Comparison of ENCODE assay signal across 8 cellular contexts in genomic region chr6:33290459-33290858, GRCh38. TPM values are rescaled to one million over a fixed set of nuclear protein-coding genes. Genes with fewer than 3 reads are reported as not detected.
DNase-seq lines count a peak whose midpoint lies in the region; TF ChIP-seq lines count a peak whose summit lies in the region.

No MANE protein-coding gene starts in this region.

- peaks cover 58% of the 10 kb centered on the region for H3K36me3 ChIP-seq in CD4-positive, alpha-beta memory T cell (ENCODE audit: insufficient read depth, low read length)
- no peaks in the 10 kb centered on the region for H3K36me3 ChIP-seq in neural cell (ENCODE audit: insufficient read depth, low read length)

- peak overlapping the region; percentile 96 to 100 (median 98) for H3K4me3 Mint-ChIP-seq in CD4-positive, alpha-beta memory T cell

- no peaks in the 10 kb centered on the region for H3K9me3 Mint-ChIP-seq in CD4-positive, alpha-beta memory T cell

- no peaks in the 10 kb centered on the region for H4K20me1 ChIP-seq in neural cell (ENCODE audit: insufficient read depth)

- CTCF ChIA-PET in CD4-positive, alpha-beta memory T cell (lab: Charles Lee; ENCODE audit: partially characterized antibody): interaction anchor here (1.2 to 3.0 kb wide), 5 partner anchors 9 to 55 kb away, joined by 3 to 17 read pairs (median 12); partner anchors contain the start of genes RGL2, RPS18 and VPS52

- POLR2A ChIA-PET in CD4-positive, alpha-beta memory T cell (lab: Charles Lee; ENCODE audit: partially characterized antibody): interaction anchor here (1.0 to 8.8 kb wide), 9 partner anchors 10 to 120 kb away, joined by 3 to 220 read pairs (median 62); partner anchors contain the start of genes B3GALT4, PHF1, RGL2 and RPS18

- H3K9me2 ChIP-seq in neural cell (ENCODE audit: insufficient read depth, low read length): no peaks in the 10 kb centered on the region

- peak overlapping the region; percentile 37 to 97 (median 84) for H3K27ac Mint-ChIP-seq in CD4-positive, alpha-beta memory T cell

- no peaks in the 10 kb centered on the region for H3K27me3 Mint-ChIP-seq in CD4-positive, alpha-beta memory T cell

- no peaks in the 10 kb centered on the region for H3F3A ChIP-seq in neural cell (ENCODE audit: insufficient read depth, low read length, poor library complexity, severe bottlenecking)

- H3K9me3 ChIP-seq in CD4-positive, alpha-beta memory T cell (ENCODE audit: control insufficient read depth in 1 of 2, low read length in 2 of 2): no peaks in the 10 kb centered on the region
- H3K9me3 ChIP-seq in neural cell (ENCODE audit: low read length): no peaks in the 10 kb centered on the region

- H3K36me3 Mint-ChIP-seq in CD4-positive, alpha-beta memory T cell: peaks cover 16 to 48% of the 10 kb centered on the region in 2 donors

- H3K9ac ChIP-seq in neural cell (ENCODE audit: low read length): no peak overlapping the region

- no peak overlapping the region for H2AFZ ChIP-seq in neural cell (ENCODE audit: low read depth, low read length)

- intact Hi-C loops in CD4-positive, alpha-beta memory T cell (cut with micrococcal nuclease): no loop called here
- intact Hi-C loops in dorsolateral prefrontal cortex (cut with DNase I) (no loop called here), posterior vena cava (cut with DNase I) (no loop called here)

- no peak for TF ChIP-seq POLR2A in NB4 (IDR thresholded peaks at IDR 0.05; ENCODE audit: extremely low read depth, insufficient read length)

- H3K4me1 ChIP-seq in CD4-positive, alpha-beta memory T cell (ENCODE audit: insufficient read depth, low read length): peaks cover 30% of the 10 kb centered on the region

- no peaks in the 10 kb centered on the region for H3K27me3 ChIP-seq in CD4-positive, alpha-beta memory T cell (ENCODE audit: insufficient read depth, low read length)
- H3K27me3 ChIP-seq in dorsolateral prefrontal cortex: no peaks in the 10 kb centered on the region
- H3K27me3 ChIP-seq in neural cell (ENCODE audit: insufficient read depth, low read depth, low read length): no peaks in the 10 kb centered on the region

- peak overlapping the region in 1 of 2 donors; percentile 73 for H3K4me3 ChIP-seq in CD4-positive, alpha-beta memory T cell (ENCODE audit: low read length in 2 of 2)
- H3K4me3 ChIP-seq in NB4 (ENCODE audit: low read depth, low read length) (peak overlapping the region; percentile 73), dorsolateral prefrontal cortex (peak overlapping the region in 48 of 59 donors; percentile 67 to 99 (median 88)), neural cell (ENCODE audit: low read length) (peak overlapping the region; percentile 82)

- no peak for DNase-seq in CD4-positive, alpha-beta memory T cell
- DNase-seq in NB4 (ENCODE audit: low read depth) (no peak), dorsolateral prefrontal cortex (no peak), cerebellar nuclear complex (lab: John Stamatoyannopoulos, UW) (no peak), posterior vena cava (ENCODE audit: low spot score) (no peak), NCI-H2081 treated with DMSO at 0.1 percent for 48 hours (lab: John Stamatoyannopoulos, UW) (no peak)
- no peak for DNase-seq in activated CD8-positive, alpha-beta memory T cell treated with anti-CD3 and anti-CD28 coated beads, Interleukin-2, amount 50 U/mL, for 48 hours

- TF ChIP-seq EP300 in neural cell (conservative IDR thresholded peaks at IDR 0.05; ENCODE audit: poor library complexity, severe bottlenecking): no peak

- peak overlapping the region; percentile 71 for H3K27ac ChIP-seq in CD4-positive, alpha-beta memory T cell (ENCODE audit: low read depth, low read length)
- H3K27ac ChIP-seq in dorsolateral prefrontal cortex (no peak overlapping the region), neural cell (ENCODE audit: low read length) (no peak overlapping the region)

- TF ChIP-seq CTCF in NB4 (IDR thresholded peaks at IDR 0.05; ENCODE audit: low read depth, low read length) (no peak), dorsolateral prefrontal cortex (IDR thresholded peaks at IDR 0.05 in 54 of 56, conservative IDR thresholded peaks at IDR 0.05 in 2 of 56; ENCODE audit: low read depth in 1 of 56, partially characterized antibody in 56 of 56) (no peak), neural cell (IDR thresholded peaks at IDR 0.05; ENCODE audit: poor library complexity, severe bottlenecking) (no peak)

- TF ChIP-seq RAD21 in neural cell (conservative IDR thresholded peaks at IDR 0.05): no peak

- H3K79me2 ChIP-seq in neural cell (replicated peaks; ENCODE audit: insufficient read depth, low read length): peaks cover 11% of the 10 kb centered on the region

- H3K4me2 ChIP-seq in neural cell (ENCODE audit: low read length): peak overlapping the region; percentile 91

- peaks cover 24 to 48% (median 36%) of the 10 kb centered on the region in 4 donors for H3K4me1 Mint-ChIP-seq in CD4-positive, alpha-beta memory T cell

TF ChIP-seq in neural cell, 6 proteins besides CTCF, POLR2A, EP300 and RAD21:
- TF ChIP-seq EZH2 (IDR thresholded peaks at IDR 0.05; ENCODE audit: borderline replicate concordance, insufficient read depth, low read length, poor library complexity, severe bottlenecking): no peak
- no peak for TF ChIP-seq POLR2AphosphoS5 (IDR thresholded peaks at IDR 0.05)
- TF ChIP-seq, protein P1, sequence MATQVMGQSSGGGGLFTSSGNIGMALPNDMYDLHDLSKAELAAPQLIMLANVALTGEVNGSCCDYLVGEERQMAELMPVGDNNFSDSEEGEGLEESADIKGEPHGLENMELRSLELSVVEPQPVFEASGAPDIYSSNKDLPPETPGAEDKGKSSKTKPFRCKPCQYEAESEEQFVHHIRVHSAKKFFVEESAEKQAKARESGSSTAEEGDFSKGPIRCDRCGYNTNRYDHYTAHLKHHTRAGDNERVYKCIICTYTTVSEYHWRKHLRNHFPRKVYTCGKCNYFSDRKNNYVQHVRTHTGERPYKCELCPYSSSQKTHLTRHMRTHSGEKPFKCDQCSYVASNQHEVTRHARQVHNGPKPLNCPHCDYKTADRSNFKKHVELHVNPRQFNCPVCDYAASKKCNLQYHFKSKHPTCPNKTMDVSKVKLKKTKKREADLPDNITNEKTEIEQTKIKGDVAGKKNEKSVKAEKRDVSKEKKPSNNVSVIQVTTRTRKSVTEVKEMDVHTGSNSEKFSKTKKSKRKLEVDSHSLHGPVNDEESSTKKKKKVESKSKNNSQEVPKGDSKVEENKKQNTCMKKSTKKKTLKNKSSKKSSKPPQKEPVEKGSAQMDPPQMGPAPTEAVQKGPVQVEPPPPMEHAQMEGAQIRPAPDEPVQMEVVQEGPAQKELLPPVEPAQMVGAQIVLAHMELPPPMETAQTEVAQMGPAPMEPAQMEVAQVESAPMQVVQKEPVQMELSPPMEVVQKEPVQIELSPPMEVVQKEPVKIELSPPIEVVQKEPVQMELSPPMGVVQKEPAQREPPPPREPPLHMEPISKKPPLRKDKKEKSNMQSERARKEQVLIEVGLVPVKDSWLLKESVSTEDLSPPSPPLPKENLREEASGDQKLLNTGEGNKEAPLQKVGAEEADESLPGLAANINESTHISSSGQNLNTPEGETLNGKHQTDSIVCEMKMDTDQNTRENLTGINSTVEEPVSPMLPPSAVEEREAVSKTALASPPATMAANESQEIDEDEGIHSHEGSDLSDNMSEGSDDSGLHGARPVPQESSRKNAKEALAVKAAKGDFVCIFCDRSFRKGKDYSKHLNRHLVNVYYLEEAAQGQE (IDR thresholded peaks at IDR 0.05; ENCODE audit: borderline replicate concordance): no peak
- TF ChIP-seq MXI1 (conservative IDR thresholded peaks at IDR 0.05; ENCODE audit: poor library complexity, severe bottlenecking): no peak
- TF ChIP-seq TAF1 (IDR thresholded peaks at IDR 0.05; ENCODE audit: low read depth): no peak
- no peak for TF ChIP-seq SMC3 (conservative IDR thresholded peaks at IDR 0.05; ENCODE audit: poor library complexity)

RNA-seq across cellular contexts. Expression of gene PFDN6, which starts 1.1 kb away (rescaled TPM):
- 10 to 100 TPM; 43.6 to 45.5 TPM for total RNA-seq in CD4-positive, alpha-beta memory T cell
- polyA plus RNA-seq in CD4-positive, alpha-beta memory T cell: 10 to 100 TPM; 33.1 to 36.7 TPM
- total RNA-seq in dorsolateral prefrontal cortex (10 to 100 TPM; 29.1 to 82.4 (median 59.2) TPM), posterior vena cava (10 to 100 TPM; 29.1 to 31.0 TPM)
- 97.8 and 109 TPM in 2 replicates for polyA plus RNA-seq in neural cell
- polyA minus RNA-seq in neural cell: 21.2 and 23.4 TPM in 2 replicates

RNA-seq across cellular contexts. Expression of gene WDR46, which starts 1.4 kb away (rescaled TPM):
- total RNA-seq in CD4-positive, alpha-beta memory T cell: 10 to 100 TPM; 60.8 to 66.1 TPM
- 10 to 100 TPM; 65.8 to 88.9 TPM for polyA plus RNA-seq in CD4-positive, alpha-beta memory T cell
- total RNA-seq in dorsolateral prefrontal cortex (10 to 100 TPM; 14.7 to 53.7 (median 30.1) TPM), posterior vena cava (10 to 100 TPM; 31.7 to 40.3 TPM)
- polyA plus RNA-seq in neural cell: 62.5 and 73.2 TPM in 2 replicates
- 33.2 and 38.2 TPM in 2 replicates for polyA minus RNA-seq in neural cell

RNA-seq across cellular contexts. Expression of gene RGL2, which starts 8.3 kb away (rescaled TPM):
- total RNA-seq in CD4-positive, alpha-beta memory T cell: 10 to 100 TPM; 66.8 to 67.9 TPM
- polyA plus RNA-seq in CD4-positive, alpha-beta memory T cell: 10 to 100 TPM in 1 of 2 donors, 1 to 10 TPM in 1; 10.0 to 12.5 TPM
- total RNA-seq in dorsolateral prefrontal cortex (10 to 100 TPM; 30.9 to 94.4 (median 52.6) TPM), posterior vena cava (10 to 100 TPM; 52.4 to 52.8 TPM)
- polyA plus RNA-seq in neural cell: 120 and 141 TPM in 2 replicates
- 39.7 and 41.6 TPM in 2 replicates for polyA minus RNA-seq in neural cell

RNA-seq across cellular contexts. Expression of gene B3GALT4, which starts 13.5 kb away (rescaled TPM):
- total RNA-seq in CD4-positive, alpha-beta memory T cell: 10 to 100 TPM; 43.3 to 46.7 TPM
- polyA plus RNA-seq in CD4-positive, alpha-beta memory T cell: 10 to 100 TPM; 22.2 to 30.5 TPM
- total RNA-seq in dorsolateral prefrontal cortex (10 to 100 TPM in 42 of 120 experiments, 1 to 10 TPM in 78; 4.4 to 15.9 (median 9.3) TPM), posterior vena cava (10 to 100 TPM in 1 of 2 donors, 1 to 10 TPM in 1; 9.5 to 14.1 TPM)
- 2.5 and 7.0 TPM in 2 replicates for polyA plus RNA-seq in neural cell
- polyA minus RNA-seq in neural cell: 10.7 and 16.1 TPM in 2 replicates

RNA-seq across cellular contexts. Expression of gene RPS18, which starts 18.6 kb away (rescaled TPM):
- total RNA-seq in CD4-positive, alpha-beta memory T cell: 1,000 to 10,000 TPM; 3,264 to 3,439 TPM
- 1,000 to 10,000 TPM; 8,832 to 8,968 TPM for polyA plus RNA-seq in CD4-positive, alpha-beta memory T cell
- total RNA-seq in dorsolateral prefrontal cortex (100 to 1,000 TPM; 295 to 726 (median 479) TPM), posterior vena cava (1,000 to 10,000 TPM; 1,709 to 1,844 TPM)
- 1,894 and 2,078 TPM in 2 replicates for polyA plus RNA-seq in neural cell
- polyA minus RNA-seq in neural cell: 678 and 701 TPM in 2 replicates
